In genomic region chr5:53429706-53430105, GRCh38 we compare ENCODE assay signal across 26 cellular contexts. TPM values are rescaled to one million over a fixed set of nuclear protein-coding genes. Genes with fewer than 3 reads are reported as not detected.
DNase-seq lines count a peak whose midpoint lies in the region; ATAC-seq, FAIRE-seq and TF ChIP-seq lines count a peak whose summit lies in the region.
"Had no signal": no experiment of that assay in that cellular context is flagged by ENCODE, and none has a peak within 500 bp of the region (broad histone marks: within the 10 kb centered on the region; RNA-seq: fewer than 3 reads in every experiment).

No MANE protein-coding gene starts in this region.

- H3K4me3 ChIP-seq in A549 (no peak overlapping the region), brain microvascular endothelial cell (ENCODE audit: low read depth, low read length) (no peak overlapping the region)
- H3K4me3 ChIP-seq: adrenal gland, esophagus squamous epithelium, heart right ventricle, prostate gland, spleen, testis had no signal

- in situ Hi-C loops in brain microvascular endothelial cell (cut with HindIII; ENCODE audit: low pct_ligation_motif_present, low sequenced_read_pairs) = no loop called here

- no peak for TF ChIP-seq EP300 in A549 (IDR thresholded peaks at IDR 0.05)

- peak overlapping the region; percentile 26; the same call in 1 of the 3 replicates for H3K4me2 ChIP-seq in A549

- 30% methylated on average over 5 of the region's 5 CpGs for WGBS in A549 (ENCODE audit: missing lambda C conversion rate)

- H3K36me3 Mint-ChIP-seq in activated CD4-positive, alpha-beta memory T cell treated with anti-CD3 and anti-CD28 coated beads for 36 hours = no peaks in the 10 kb centered on the region
- H3K36me3 Mint-ChIP-seq: CD4-positive, CD25-positive, alpha-beta regulatory T cell; natural killer cell had no signal

- TF ChIP-seq CTCF in A549 (IDR thresholded peaks at IDR 0.05) = no peak
- no peak for TF ChIP-seq CTCF in brain microvascular endothelial cell (IDR thresholded peaks at IDR 0.05; ENCODE audit: low read depth, low read length, missing control alignments)

- no peak for TF ChIP-seq RAD21 in A549 (conservative IDR thresholded peaks at IDR 0.05 in 1 of 2, IDR thresholded peaks at IDR 0.05 in 1 of 2)

- no peaks in the 10 kb centered on the region for H3K36me3 ChIP-seq in brain microvascular endothelial cell (replicated peaks)
- H3K36me3 ChIP-seq: adrenal gland, esophagus squamous epithelium, heart right ventricle, prostate gland, spleen had no signal

- no peak overlapping the region for H3K4me3 Mint-ChIP-seq in activated CD4-positive, alpha-beta memory T cell treated with anti-CD3 and anti-CD28 coated beads for 36 hours
- H3K4me3 Mint-ChIP-seq: CD4-positive, CD25-positive, alpha-beta regulatory T cell; natural killer cell had no signal

- H3K9me3 Mint-ChIP-seq in activated CD4-positive, alpha-beta memory T cell treated with anti-CD3 and anti-CD28 coated beads for 36 hours = no peaks in the 10 kb centered on the region
- H3K9me3 Mint-ChIP-seq: CD4-positive, CD25-positive, alpha-beta regulatory T cell; natural killer cell had no signal

- H3K4me1 ChIP-seq in A549 = peaks cover 9% of the 10 kb centered on the region
- H3K4me1 ChIP-seq: esophagus squamous epithelium, prostate gland, spleen, testis had no signal

- no peaks in the 10 kb centered on the region for H3K9me3 ChIP-seq in A549
- H3K9me3 ChIP-seq: adrenal gland, esophagus squamous epithelium, heart right ventricle, prostate gland, spleen, testis had no signal

- no peaks in the 10 kb centered on the region for H3K4me1 Mint-ChIP-seq in activated CD4-positive, alpha-beta memory T cell treated with anti-CD3 and anti-CD28 coated beads for 36 hours (ENCODE audit: low read depth)
- H3K4me1 Mint-ChIP-seq: CD4-positive, CD25-positive, alpha-beta regulatory T cell; natural killer cell had no signal

- CTCF ChIA-PET in A549 (lab: Yijun Ruan, JAX) = interaction anchor here (1.2 to 1.4 kb wide), 4 partner anchors 48 to 799 kb away, joined by 4 to 6 read pairs (median 6); no protein-coding TSS in a partner anchor
- CTCF ChIA-PET in activated CD4-positive, alpha-beta memory T cell treated with anti-CD3 and anti-CD28 coated beads for 36 hours (lab: Charles Lee) = interaction anchor here (0.7 kb wide), 1 partner anchor 26 kb away, joined by 3 read pairs; no protein-coding TSS in a partner anchor

- no peaks in the 10 kb centered on the region for H3K27me3 ChIP-seq in brain microvascular endothelial cell (replicated peaks)
- H3K27me3 ChIP-seq: adrenal gland, esophagus squamous epithelium, heart right ventricle, spleen, testis had no signal

- intact Hi-C loops in activated CD4-positive, alpha-beta memory T cell treated with anti-CD3 and anti-CD28 coated beads for 36 hours (cut with micrococcal nuclease) = no loop called here

- no peak overlapping the region for H3K27ac Mint-ChIP-seq in activated CD4-positive, alpha-beta memory T cell treated with anti-CD3 and anti-CD28 coated beads for 36 hours
- H3K27ac Mint-ChIP-seq: CD4-positive, CD25-positive, alpha-beta regulatory T cell; natural killer cell had no signal

- ATAC-seq in A549 (peak in 1 of 2 experiments; percentile 75; a peak in 3 of 6 replicates), GM18517 (IDR thresholded peaks at IDR 0.05; ENCODE audit: unreplicated experiment) (no peak), HG03520 (IDR thresholded peaks at IDR 0.05; ENCODE audit: unreplicated experiment) (no peak)
- ATAC-seq: heart right ventricle had no signal

- H3K27ac ChIP-seq in A549 = peak overlapping the region; percentile 54 to 82
- peak overlapping the region; percentile 56 for H3K27ac ChIP-seq in brain microvascular endothelial cell
- H3K27ac ChIP-seq: adrenal gland, esophagus squamous epithelium, heart right ventricle, prostate gland, spleen, testis had no signal

- TF ChIP-seq POLR2A in A549 (IDR thresholded peaks at IDR 0.05; ENCODE audit: low read length) = no peak

- POLR2A ChIA-PET in A549 (lab: Yijun Ruan, JAX) = no interaction called here
- POLR2A ChIA-PET in activated CD4-positive, alpha-beta memory T cell treated with anti-CD3 and anti-CD28 coated beads for 36 hours (lab: Charles Lee) = no interaction called here

- no peak for FAIRE-seq in A549 (lab: Jason Lieb, UNC)
- FAIRE-seq in HTR-8/SVneo (lab: Jason Lieb, UNC) = peak; percentile 70
- FAIRE-seq: islet of Langerhans had no signal

- H3K27me3 Mint-ChIP-seq in activated CD4-positive, alpha-beta memory T cell treated with anti-CD3 and anti-CD28 coated beads for 36 hours = peaks cover 6% of the 10 kb centered on the region

- DNase-seq in A549 (ENCODE audit: low read depth in 1 of 2, low spot score in 1 of 2) = peak in 1 of 2 experiments; percentile 54
- no peak for DNase-seq in HTR-8/SVneo (ENCODE audit: insufficient read length, low spot score)
- DNase-seq in brain microvascular endothelial cell = peak; percentile 71
- DNase-seq in kidney tubule cell (ENCODE audit: low spot score) = peak; percentile 42
- DNase-seq in activated CD4-positive, alpha-beta memory T cell treated with anti-CD3 and anti-CD28 coated beads for 36 hours = no peak
- no peak for DNase-seq in HK-2 (ENCODE audit: unreplicated experiment)
- DNase-seq: ACHN; activated CD4-positive, alpha-beta T cell treated with anti-CD3 and anti-CD28 coated beads for 1 hour; activated effector memory CD4-positive, alpha-beta T cell treated with Interleukin-2 at 50 U/mL for 16 hours; adrenal gland; CD4-positive, CD25-positive, alpha-beta regulatory T cell; central memory CD4-positive, alpha-beta T cell; DND-41; esophagus squamous epithelium; H7; heart right ventricle; Kasumi-1; natural killer cell; NCI-H1417; NCI-H69; spleen; testis had no signal

TF ChIP-seq in A549, 52 proteins besides CTCF, POLR2A, EP300 and RAD21 (continues in another document):
- TF ChIP-seq ATOH8 (CRISPR knock-in tag; IDR thresholded peaks at IDR 0.05; ENCODE audit: low read depth) (peak; percentile 80; the same call in 1 of the 2 replicates), HMGXB4 (CRISPR knock-in tag; IDR thresholded peaks at IDR 0.05; ENCODE audit: borderline replicate concordance) (no peak), FOSL2 (IDR thresholded peaks at IDR 0.05) (no peak), FOSL2 (CRISPR knock-in tag; IDR thresholded peaks at IDR 0.05) (peak; percentile 68), JUN (IDR thresholded peaks at IDR 0.05) (no peak), HDAC2 (IDR thresholded peaks at IDR 0.05) (no peak), ZNF302 (CRISPR knock-in tag; IDR thresholded peaks at IDR 0.05) (no peak), HOXB13 (CRISPR knock-in tag; IDR thresholded peaks at IDR 0.05; ENCODE audit: low read depth) (0 out of 2 replicates have a peak, but pooled peaks have one; percentile 38), RFX5 (IDR thresholded peaks at IDR 0.05) (no peak), NFE2L2 (conservative IDR thresholded peaks at IDR 0.05; ENCODE audit: low read length) (peak; percentile 94), NPAS2 (CRISPR knock-in tag; IDR thresholded peaks at IDR 0.05; ENCODE audit: borderline replicate concordance) (no peak), ELK1 (IDR thresholded peaks at IDR 0.05; ENCODE audit: low read depth, low read length) (no peak), USF2 (IDR thresholded peaks at IDR 0.05) (no peak), GATA3 (IDR thresholded peaks at IDR 0.05; ENCODE audit: borderline replicate concordance) (no peak)

RNA-seq across cellular contexts. Expression of gene FST, which starts 50.7 kb away (rescaled TPM):
- polyA plus RNA-seq in A549 (2011; rRNA removed) (10.1 and 11.2 TPM in 2 replicates), A549 (2017; fragmentation: RNase III; extraction: RNeasy Plus Mini Kit Qiagen cat#74134 plus additional on column Dnase treatment) (2.0 to 3.8 TPM (median 2.6 TPM) in 3 replicates)
- polyA plus RNA-seq in A549 (2012; cell fraction: cytosol; rRNA removed) = 5.7 and 5.8 TPM in 2 replicates
- 7.2 and 7.9 TPM in 2 replicates for polyA plus RNA-seq in A549 (2012; cell fraction: nucleus; rRNA removed)
- 3.4 and 6.2 TPM in 2 replicates for polyA minus RNA-seq in A549 (2011; rRNA and poly(A)+ RNA removed)
- under 1 TPM; 0.36 to 0.65 TPM for total RNA-seq in activated CD4-positive, alpha-beta memory T cell treated with anti-CD3 and anti-CD28 coated beads for 36 hours
- total RNA-seq: CD4-positive, CD25-positive, alpha-beta regulatory T cell; natural killer cell had no signal

Comparison
In these comparisons a context has a peak if more than half of its experiments do, and no peak if none do; other contexts are left out.
1. DNase-seq: peak in brain microvascular endothelial cell (single experiment) and kidney tubule cell (single experiment); none in HTR-8/SVneo (single experiment), activated CD4-positive, alpha-beta memory T cell treated with anti-CD3 and anti-CD28 coated beads for 36 hours (single experiment) and HK-2 (single experiment).